In genomic region chr20:4234128-4234527, GRCh38 we compare ENCODE assay signal across 10 cellular contexts. TPM values are rescaled to one million over a fixed set of nuclear protein-coding genes. Genes with fewer than 3 reads are reported as not detected.
A peak's percentile ranks its signal among the peaks of the same experiment; 100 is the strongest.
DNase-seq lines count a peak whose midpoint lies in the region; ATAC-seq and TF ChIP-seq lines count a peak whose summit lies in the region.
"Had no signal": no experiment of that assay in that cellular context is flagged by ENCODE, and none has a peak within 500 bp of the region (broad histone marks: within the 10 kb centered on the region; RNA-seq: fewer than 3 reads in every experiment).

No MANE protein-coding gene starts in this region.

- peaks cover 36% of the 10 kb centered on the region for H3K36me3 Mint-ChIP-seq in HFFc6 (ENCODE audit: low read depth)
- H3K36me3 Mint-ChIP-seq: stimulated activated effector memory CD8-positive, alpha-beta T cell treated with anti-CD3 and anti-CD28 coated beads, Interleukin-12 subunit alpha, Interleukin-12 subunit beta, amount 100 ng/mL, for 72 hours had no signal

- no peaks in the 10 kb centered on the region; the same call in 1 of the 2 replicates for H3K9me3 Mint-ChIP-seq in HFFc6
- H3K9me3 Mint-ChIP-seq: stimulated activated effector memory CD8-positive, alpha-beta T cell treated with anti-CD3 and anti-CD28 coated beads, Interleukin-12 subunit alpha, Interleukin-12 subunit beta, amount 100 ng/mL, for 72 hours had no signal

- TF ChIP-seq CTCF in HFFc6 (IDR thresholded peaks at IDR 0.05) (no peak), fibroblast of mammary gland (conservative IDR thresholded peaks at IDR 0.05; ENCODE audit: control insufficient read depth, insufficient read depth, low read depth, low read length) (no peak)

- ATAC-seq in SK-N-SH treated with all-trans-retinoic acid at 6 μM for 48 hours = peak; percentile 75
- ATAC-seq: activated CD4-positive, alpha-beta T cell treated with anti-CD3 and anti-CD28 coated beads for 36 hours; stimulated activated effector memory CD8-positive, alpha-beta T cell treated with anti-CD3 and anti-CD28 coated beads, Interleukin-12 subunit alpha, Interleukin-12 subunit beta, amount 100 ng/mL, for 72 hours had no signal

- H3K4me3 ChIP-seq in fibroblast of mammary gland (ENCODE audit: control insufficient read depth, low read depth, low read length) = no peak overlapping the region
- H3K4me3 ChIP-seq in skeletal muscle cell (ENCODE audit: low read depth, low read length) = no peak overlapping the region

- no peak overlapping the region for H3K27ac Mint-ChIP-seq in HFFc6
- H3K27ac Mint-ChIP-seq: activated CD4-positive, alpha-beta T cell treated with anti-CD3 and anti-CD28 coated beads for 36 hours; stimulated activated effector memory CD8-positive, alpha-beta T cell treated with anti-CD3 and anti-CD28 coated beads, Interleukin-12 subunit alpha, Interleukin-12 subunit beta, amount 100 ng/mL, for 72 hours had no signal

- H3K4me1 Mint-ChIP-seq in HFFc6 (ENCODE audit: low read depth) = peaks cover 22% of the 10 kb centered on the region
- H3K4me1 Mint-ChIP-seq: activated CD4-positive, alpha-beta T cell treated with anti-CD3 and anti-CD28 coated beads for 36 hours; stimulated activated effector memory CD8-positive, alpha-beta T cell treated with anti-CD3 and anti-CD28 coated beads, Interleukin-12 subunit alpha, Interleukin-12 subunit beta, amount 100 ng/mL, for 72 hours had no signal

- H3K4me3 Mint-ChIP-seq in HFFc6 = no peak overlapping the region
- H3K4me3 Mint-ChIP-seq: activated CD4-positive, alpha-beta T cell treated with anti-CD3 and anti-CD28 coated beads for 36 hours; stimulated activated effector memory CD8-positive, alpha-beta T cell treated with anti-CD3 and anti-CD28 coated beads, Interleukin-12 subunit alpha, Interleukin-12 subunit beta, amount 100 ng/mL, for 72 hours had no signal

- DNase-seq in HFFc6 (peak; percentile 58), fibroblast of mammary gland (ENCODE audit: low read depth) (peak; percentile 96), skeletal muscle cell (ENCODE audit: low read depth) (peak; percentile 91), DMS79 (lab: John Stamatoyannopoulos, UW) (no peak), germinal center (ENCODE audit: low spot score) (no peak), D341Med (ENCODE audit: low spot score) (no peak), hypothalamus (lab: John Stamatoyannopoulos, UW) (no peak)

- H3K27me3 Mint-ChIP-seq in HFFc6 (ENCODE audit: insufficient read depth) = no peaks in the 10 kb centered on the region; the same call in 1 of the 2 replicates

TF ChIP-seq in SK-N-SH treated with all-trans-retinoic acid at 6 μM for 48 hours, 23 proteins besides CTCF, POLR2A, EP300 and RAD21:
- TF ChIP-seq ZFP30 (CRISPR knock-in tag; IDR thresholded peaks at IDR 0.05) (no peak), RARB (CRISPR knock-in tag; IDR thresholded peaks at IDR 0.05) (no peak), ESRRG (CRISPR knock-in tag; IDR thresholded peaks at IDR 0.05) (no peak), BACH2 (CRISPR knock-in tag; IDR thresholded peaks at IDR 0.05; ENCODE audit: borderline replicate concordance) (no peak), ZFP3 (CRISPR knock-in tag; IDR thresholded peaks at IDR 0.05) (no peak), ZNF565 (CRISPR knock-in tag; conservative IDR thresholded peaks at IDR 0.05; ENCODE audit: low read depth) (no peak), CREB5 (CRISPR knock-in tag; IDR thresholded peaks at IDR 0.05; ENCODE audit: low read depth) (no peak), ZNF70 (CRISPR knock-in tag; IDR thresholded peaks at IDR 0.05) (no peak), PATZ1 (CRISPR knock-in tag; IDR thresholded peaks at IDR 0.05; ENCODE audit: borderline replicate concordance) (no peak), GLIS3 (CRISPR knock-in tag; IDR thresholded peaks at IDR 0.05) (no peak), TSHZ2 (CRISPR knock-in tag; IDR thresholded peaks at IDR 0.05) (no peak), PPARA (CRISPR knock-in tag; IDR thresholded peaks at IDR 0.05; ENCODE audit: borderline replicate concordance) (no peak), TOX (CRISPR knock-in tag; IDR thresholded peaks at IDR 0.05; ENCODE audit: borderline replicate concordance) (no peak), ARNTL (CRISPR knock-in tag; IDR thresholded peaks at IDR 0.05; ENCODE audit: borderline replicate concordance, low read depth) (no peak), ZNF8 (CRISPR knock-in tag; IDR thresholded peaks at IDR 0.05) (no peak)

RNA-seq across cellular contexts. Expression of gene ADRA1D, which starts 15.0 kb away (rescaled TPM):
- 10 to 100 TPM; 20.8 to 39.8 (median 32.3) TPM for total RNA-seq in HFFc6 (2021; fragmentation: NEBNext Ultra II Directional; extraction: Animal tissue kit (Norgen Biotek cat#: 25700))
- total RNA-seq: activated CD4-positive, alpha-beta T cell treated with anti-CD3 and anti-CD28 coated beads for 36 hours had no signal

Comparison
In these comparisons a context has a peak if more than half of its experiments do, and no peak if none do; other contexts are left out.
1. DNase-seq: peak in HFFc6 (single experiment), fibroblast of mammary gland (single experiment) and skeletal muscle cell (single experiment); none in DMS79 (single experiment), germinal center (single experiment), D341Med (single experiment) and hypothalamus (0 of 51).